Comparison of ENCODE assay signal across 28 cellular contexts in genomic region chr16:48044117-48044516, GRCh38.
"Had no signal": no experiment of that assay in that cellular context is flagged by ENCODE, and none has a peak within 500 bp of the region (broad histone marks: within the 10 kb centered on the region; RNA-seq: fewer than 3 reads in every experiment).

No MANE protein-coding gene starts in this region.

- H3K27ac ChIP-seq: coronary artery, dorsolateral prefrontal cortex, epithelial cell of prostate, esophagus squamous epithelium, gastrocnemius medialis, heart right ventricle, left lung, lower lobe of right lung had no signal

- H3K4me1 ChIP-seq: esophagus squamous epithelium, gastrocnemius medialis, heart right ventricle, left lung, lower lobe of right lung had no signal

- DNase-seq: dermis blood vessel endothelial cell; dorsolateral prefrontal cortex; effector CD8-positive, alpha-beta T cell; effector memory CD8-positive, alpha-beta T cell; endodermal cell; erythroblast; esophagus squamous epithelium; foreskin fibroblast; foreskin melanocyte; gastrocnemius medialis; glutamatergic neuron; head of caudate nucleus; heart right ventricle; hippocampal formation; left cardiac atrium; left lung; left ventricle myocardium superior; lower lobe of right lung; mesenchymal stem cell; mucosa of descending colon; naive B cell had no signal

- H3K27me3 ChIP-seq: left lung had no signal

- FAIRE-seq: colon, endometrium, islet of Langerhans, keratinocyte had no signal

- H3K36me3 ChIP-seq: esophagus squamous epithelium, gastrocnemius medialis, heart right ventricle, left lung, lower lobe of right lung had no signal

- ATAC-seq: effector memory CD8-positive, alpha-beta T cell; esophagus mucosa; gastrocnemius medialis; heart right ventricle; left cardiac atrium; left lung; left ventricle myocardium superior; lower lobe of right lung; mucosa of descending colon had no signal

- H3K9me3 ChIP-seq: esophagus squamous epithelium, gastrocnemius medialis, heart right ventricle, left lung, lower lobe of right lung, mucosa of descending colon had no signal

- H3K4me3 ChIP-seq: coronary artery, dorsolateral prefrontal cortex, esophagus squamous epithelium, gastrocnemius medialis, heart right ventricle, left lung, lower lobe of right lung, mucosa of descending colon had no signal
